18 cellular contexts compared by ENCODE assay signal in genomic region chr15:33636234-33636633, GRCh38.
"Had no signal": no experiment of that assay in that cellular context is flagged by ENCODE, and none has a peak within 500 bp of the region (broad histone marks: within the 10 kb centered on the region; RNA-seq: fewer than 3 reads in every experiment).

No MANE protein-coding gene starts in this region.

- H3K27ac ChIP-seq: body of pancreas, esophagus squamous epithelium, thyroid gland had no signal

- H3K36me3 ChIP-seq: esophagus squamous epithelium, thyroid gland had no signal

- H3K9me3 ChIP-seq: body of pancreas, esophagus squamous epithelium, mucosa of descending colon, thyroid gland had no signal

- DNase-seq: activated CD4-positive, alpha-beta T cell treated with anti-CD3 and anti-CD28 coated beads for 48 hours; activated CD4-positive, CD25-positive, alpha-beta regulatory T cell; activated CD8-positive, alpha-beta T cell treated with anti-CD3 and anti-CD28 coated beads for 36 hours; activated naive CD4-positive, alpha-beta T cell treated with Interleukin-2 at 50 U/mL for 16 hours; activated T-cell treated with anti-CD3 and anti-CD28 coated beads, Interleukin-2, amount 50 U/mL, for 1 hour; body of pancreas; dermis blood vessel endothelial cell; effector memory CD8-positive, alpha-beta T cell; esophagus squamous epithelium; immature natural killer cell; kidney glomerular epithelial cell; mesenchymal stem cell; mucosa of descending colon; naive B cell; stimulated activated CD8-positive, alpha-beta memory T cell treated with anti-CD3 and anti-CD28 coated beads, Interleukin-4, amount 100 ng/mL, for 48 hours; stimulated activated naive CD4-positive, alpha-beta T cell; thyroid gland had no signal

- H3K4me3 ChIP-seq: body of pancreas, esophagus squamous epithelium, mucosa of descending colon, thyroid gland had no signal

- H3K4me1 ChIP-seq: body of pancreas, esophagus squamous epithelium, thyroid gland had no signal

- H3K27me3 ChIP-seq: body of pancreas, esophagus squamous epithelium, thyroid gland had no signal

- ATAC-seq: activated CD8-positive, alpha-beta T cell treated with anti-CD3 and anti-CD28 coated beads for 36 hours; activated T-helper 17 cell treated with anti-CD3 and anti-CD28 coated beads, Interleukin-2, amount 50 U/mL, for 72 hours; body of pancreas; effector memory CD8-positive, alpha-beta T cell; mucosa of descending colon had no signal
